Comparison of ENCODE assay signal across 10 cellular contexts in genomic region chr19:27776020-27776419, GRCh38.
A peak's percentile ranks its signal among the peaks of the same experiment; 100 is the strongest.
DNase-seq lines count a peak whose midpoint lies in the region; ATAC-seq and TF ChIP-seq lines count a peak whose summit lies in the region.
"Had no signal": no experiment of that assay in that cellular context is flagged by ENCODE, and none has a peak within 500 bp of the region (broad histone marks: within the 10 kb centered on the region; RNA-seq: fewer than 3 reads in every experiment).

No MANE protein-coding gene starts in this region.

- TF ChIP-seq CTCF in MM.1S (IDR thresholded peaks at IDR 0.05; ENCODE audit: low read length) (peak; percentile 33), mammary epithelial cell (conservative IDR thresholded peaks at IDR 0.05 in 1 of 2, IDR thresholded peaks at IDR 0.05 in 1 of 2; ENCODE audit: extremely low read depth in 1 of 2, insufficient read depth in 1 of 2, low read depth in 1 of 2, low read length in 2 of 2) (peak; percentile 43 to 47), retinal pigment epithelial cell (conservative IDR thresholded peaks at IDR 0.05; ENCODE audit: low read depth, low read length) (peak; percentile 36)

- dilution Hi-C loops in mammary epithelial cell (cut with HindIII; ENCODE audit: low sequenced_read_pairs), result no loop called here

- in situ Hi-C loops in mammary epithelial cell (cut with MboI; ENCODE audit: low sequenced_read_pairs in 2 of 2), result no loop called here

- H3K9me2 ChIP-seq in MM.1S (replicated peaks; ENCODE audit: insufficient read depth, low read length), result no peaks in the 10 kb centered on the region

- BruUV-seq in mammary epithelial cell (replicated peaks; lab: Mats Ljungman, UMichigan), result no TSS peak

- WGBS in mammary epithelial cell (ENCODE audit: low coverage, missing lambda C conversion rate), result 81% methylated on average over 7 of the region's 8 CpGs

- H3K79me2 ChIP-seq in MM.1S (ENCODE audit: low read length), result no peaks in the 10 kb centered on the region
- peaks cover 26% of the 10 kb centered on the region for H3K79me2 ChIP-seq in mammary epithelial cell (ENCODE audit: insufficient read depth, low read length)

- no peak overlapping the region for H3K9ac ChIP-seq in MM.1S (ENCODE audit: low read length)
- no peak overlapping the region for H3K9ac ChIP-seq in mammary epithelial cell (ENCODE audit: insufficient read depth, low read length)

- H3K9me3 ChIP-seq in MM.1S (replicated peaks; ENCODE audit: insufficient read depth, low read length), result no peaks in the 10 kb centered on the region
- peaks cover 11% of the 10 kb centered on the region for H3K9me3 ChIP-seq in mammary epithelial cell (replicated peaks; ENCODE audit: insufficient read depth, low read length)

- H3K4me3 ChIP-seq in MM.1S (ENCODE audit: low read length), result no peak overlapping the region
- no peak overlapping the region for H3K4me3 ChIP-seq in mammary epithelial cell (replicated peaks in 1 of 3; ENCODE audit: insufficient read depth in 1 of 3, low read depth in 2 of 3, low read length in 3 of 3)
- H3K4me3 ChIP-seq in retinal pigment epithelial cell (ENCODE audit: low read length), result no peak overlapping the region

- CTCF ChIA-PET in mammary epithelial cell (lab: Charles Lee; ENCODE audit: low non-redundant PET), result interaction anchor here (0.6 kb wide), 1 partner anchor 16 kb away, joined by 3 read pairs; no protein-coding TSS in a partner anchor

- H3K27me3 ChIP-seq in MM.1S (replicated peaks; ENCODE audit: insufficient read depth, low read length), result no peaks in the 10 kb centered on the region
- H3K27me3 ChIP-seq in mammary epithelial cell (ENCODE audit: insufficient read depth, low read length), result no peaks in the 10 kb centered on the region

- H4K20me1 ChIP-seq in MM.1S (ENCODE audit: insufficient read depth, low read length), result no peaks in the 10 kb centered on the region
- H4K20me1 ChIP-seq in mammary epithelial cell (ENCODE audit: insufficient read depth, low read length), result no peaks in the 10 kb centered on the region

- H3K4me2 ChIP-seq in MM.1S (ENCODE audit: low read depth, low read length), result no peak overlapping the region
- no peak overlapping the region for H3K4me2 ChIP-seq in mammary epithelial cell (ENCODE audit: insufficient read depth, low read depth, low read length)

- peak; percentile 30 for DNase-seq in activated CD8-positive, alpha-beta memory T cell treated with anti-CD3 and anti-CD28 coated beads, Interleukin-2, amount 50 U/mL, for 48 hours
- no peak for DNase-seq in activated CD8-positive, alpha-beta memory T cell treated with anti-CD3 and anti-CD28 coated beads, Interleukin-2, amount 50 U/mL, for 4 hours
- no peak for DNase-seq in MM.1S
- peak; percentile 19 for DNase-seq in mammary epithelial cell
- DNase-seq in retinal pigment epithelial cell (ENCODE audit: low read depth), result no peak
- DNase-seq in NCI-H1436 (lab: John Stamatoyannopoulos, UW), result no peak
- DNase-seq: DMS153, H7 had no signal

- intact Hi-C loops in mammary epithelial cell (cut with micrococcal nuclease), result no loop called here

- no peaks in the 10 kb centered on the region for H3K4me1 ChIP-seq in MM.1S (ENCODE audit: low read length)
- no peaks in the 10 kb centered on the region for H3K4me1 ChIP-seq in mammary epithelial cell (ENCODE audit: insufficient read depth, low read length)

- H3K36me3 ChIP-seq in MM.1S (replicated peaks; ENCODE audit: insufficient read depth, low read length) (no peaks in the 10 kb centered on the region), mammary epithelial cell (ENCODE audit: insufficient read depth, low read length) (peaks cover 11% of the 10 kb centered on the region)

- H3K27ac ChIP-seq in MM.1S (ENCODE audit: low read length) (no peak overlapping the region), mammary epithelial cell (ENCODE audit: insufficient read depth, low read depth, low read length) (no peak overlapping the region)

- no peaks in the 10 kb centered on the region for H3F3A ChIP-seq in MM.1S (ENCODE audit: insufficient read depth, low read length)

- ATAC-seq in HG02759 (IDR thresholded peaks at IDR 0.05; ENCODE audit: unreplicated experiment), result no peak
- no peak for ATAC-seq in HG03432 (IDR thresholded peaks at IDR 0.05; ENCODE audit: unreplicated experiment)

- H2AFZ ChIP-seq in MM.1S (ENCODE audit: low read length) (no peak overlapping the region), mammary epithelial cell (ENCODE audit: low read depth, low read length) (no peak overlapping the region)

Comparison
In these comparisons a context has a peak if more than half of its experiments do, and no peak if none do; other contexts are left out.
1. DNase-seq: peak in activated CD8-positive, alpha-beta memory T cell treated with anti-CD3 and anti-CD28 coated beads, Interleukin-2, amount 50 U/mL, for 48 hours (single experiment) and mammary epithelial cell (single experiment); none in activated CD8-positive, alpha-beta memory T cell treated with anti-CD3 and anti-CD28 coated beads, Interleukin-2, amount 50 U/mL, for 4 hours (single experiment), MM.1S (single experiment), retinal pigment epithelial cell (single experiment) and NCI-H1436 (single experiment).
2. Peak in every context shown above with its lines, with median percentiles within 50 percentile points of each other: CTCF ChIP-seq.